16 cellular contexts compared by ENCODE assay signal in the genomic region with DNA sequence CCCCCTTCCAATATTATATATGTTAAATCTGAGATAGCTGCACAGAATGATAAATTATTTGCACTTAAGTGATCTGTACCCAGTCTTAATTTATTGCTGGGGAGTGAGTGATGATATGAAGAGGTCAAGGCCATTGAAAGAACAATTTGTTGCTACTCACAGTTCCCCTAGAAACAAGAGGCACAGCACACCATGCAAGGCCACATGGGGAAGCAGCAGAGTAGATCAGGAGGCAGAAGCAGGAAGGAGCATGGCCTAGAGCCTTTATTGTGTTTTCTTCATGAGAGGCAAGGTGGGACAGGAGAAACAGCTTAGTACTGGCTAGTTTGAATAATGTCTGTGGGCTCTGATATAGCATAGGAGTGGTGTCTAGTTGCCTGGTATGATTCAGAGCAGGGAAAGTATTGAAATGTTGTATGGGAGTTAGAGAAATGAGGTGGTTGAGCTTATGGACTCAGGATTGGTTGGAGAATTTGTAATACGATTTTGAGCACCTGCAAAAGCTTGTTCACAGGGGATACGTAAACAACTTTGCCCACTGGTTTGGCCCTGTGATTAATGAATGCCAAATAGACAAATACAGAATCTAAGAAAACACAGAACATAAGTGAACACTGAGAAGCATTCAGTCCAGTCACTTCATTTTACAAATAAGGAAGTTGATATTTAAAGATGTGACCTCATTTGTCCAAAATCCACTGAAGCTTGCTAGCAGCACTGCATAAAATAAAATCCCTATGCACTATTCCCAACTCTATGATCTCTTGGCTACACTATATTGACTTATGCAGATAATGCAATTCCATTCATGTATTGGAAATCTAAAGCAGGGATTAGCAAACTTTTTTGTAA.
DNase-seq lines count a peak whose midpoint lies in the region; ATAC-seq lines count a peak whose summit lies in the region.
"Had no signal": no experiment of that assay in that cellular context is flagged by ENCODE, and none has a peak within 500 bp of the region (broad histone marks: within the 10 kb centered on the region; RNA-seq: fewer than 3 reads in every experiment).

No MANE protein-coding gene starts in this region.

- no peaks in the 10 kb centered on the region for H4K20me1 ChIP-seq in GM23248 (ENCODE audit: insufficient read depth)

- H3K4me2 ChIP-seq in GM23248 (ENCODE audit: unreplicated experiment): no peak overlapping the region
- H3K4me2 ChIP-seq: hepatocyte had no signal

- WGBS in GM23248 (ENCODE audit: low coverage in 1 of 2, low lambda C conversion rate in 2 of 2, missing lambda C conversion rate in 2 of 2), 2 experiments: 79 to 81% methylated on average over 2 of the region's 2 CpGs

- no peaks in the 10 kb centered on the region for H3K36me3 ChIP-seq in GM23248 (ENCODE audit: low read depth)
- no peaks in the 10 kb centered on the region for H3K36me3 ChIP-seq in rectal smooth muscle tissue (ENCODE audit: control insufficient read depth, insufficient read depth, low read length)
- H3K36me3 ChIP-seq: brain microvascular endothelial cell had no signal

- no peak overlapping the region for H2AFZ ChIP-seq in GM23248
- H2AFZ ChIP-seq: hepatocyte had no signal

- H3F3A ChIP-seq in GM23248 (ENCODE audit: insufficient read depth): peaks cover 5% of the 10 kb centered on the region; the same call in 1 of the 2 replicates

- H3K4me1 ChIP-seq in GM23248 (ENCODE audit: insufficient read depth) (0 out of 2 replicates have a peak, but pooled peaks cover 4% of the 10 kb centered on the region), rectal smooth muscle tissue (ENCODE audit: control insufficient read depth, insufficient read depth, low read length) (peaks cover 3% of the 10 kb centered on the region)

- H3K9ac ChIP-seq in GM23248 (no peak overlapping the region), rectal smooth muscle tissue (ENCODE audit: low read length) (no peak overlapping the region)

- no peaks in the 10 kb centered on the region for H3K9me2 ChIP-seq in GM23248 (ENCODE audit: insufficient read depth)

- H3K4me3 ChIP-seq in GM23248 (no peak overlapping the region), rectal smooth muscle tissue (ENCODE audit: low read length) (no peak overlapping the region)
- H3K4me3 ChIP-seq: hepatocyte had no signal

- H3K27me3 ChIP-seq in GM23248 (replicated peaks; ENCODE audit: insufficient read depth) (no peaks in the 10 kb centered on the region), rectal smooth muscle tissue (ENCODE audit: control insufficient read depth, insufficient read depth, low read length) (no peaks in the 10 kb centered on the region)
- H3K27me3 ChIP-seq: brain microvascular endothelial cell, hepatocyte had no signal

- no peaks in the 10 kb centered on the region for H3K79me2 ChIP-seq in GM23248 (ENCODE audit: insufficient read depth)
- H3K79me2 ChIP-seq: hepatocyte had no signal

- H3K27ac ChIP-seq in GM23248: no peak overlapping the region
- peak overlapping the region; percentile 17 for H3K27ac ChIP-seq in rectal smooth muscle tissue (ENCODE audit: low read depth, low read length)
- H3K27ac ChIP-seq: brain microvascular endothelial cell, hepatocyte had no signal

- no peak for ATAC-seq in GM18858 (IDR thresholded peaks at IDR 0.05; ENCODE audit: unreplicated experiment)
- ATAC-seq: activated T-cell treated with anti-CD3 and anti-CD28 coated beads, Interleukin-2, amount 50 U/mL, for 4 hours; HCT116; Panc1 had no signal

- DNase-seq in GM23248 (peak; percentile 17), SK-MEL-5 (ENCODE audit: low read depth, low spot score) (peak; percentile 45), iris pigment epithelial cell (ENCODE audit: low read depth) (peak; percentile 26), foreskin melanocyte (no peak), NCI-H1694 (lab: John Stamatoyannopoulos, UW) (no peak), kidney tubule cell (ENCODE audit: low spot score) (no peak)
- DNase-seq: activated T-cell treated with anti-CD3 and anti-CD28 coated beads, Interleukin-2, amount 50 U/mL, for 4 hours; brain microvascular endothelial cell; DMS153; NCI-H2029 treated with DMSO at 0.1 percent for 48 hours; NCI-H526 treated with DMSO at 0.1 percent for 48 hours had no signal

- in situ Hi-C loops in GM23248 (cut with MboI): loop anchor here (10.0 kb wide), 1 partner anchor 349 kb away; no protein-coding TSS in a partner anchor
- in situ Hi-C loops in SK-MEL-5 (cut with HindIII; ENCODE audit: low pct_unique_long_range_greater_than_20kb, low sequenced_read_pairs): loop anchor here (25.0 kb wide), 1 partner anchor 356 kb away; no protein-coding TSS in a partner anchor

- no peaks in the 10 kb centered on the region for H3K9me3 ChIP-seq in GM23248 (ENCODE audit: low read depth)

Comparison
In these comparisons a context has a peak if more than half of its experiments do, and no peak if none do; other contexts are left out.
1. DNase-seq: peak in GM23248 (single experiment), SK-MEL-5 (single experiment) and iris pigment epithelial cell (single experiment); none in foreskin melanocyte (single experiment), NCI-H1694 (single experiment) and kidney tubule cell (single experiment).